Comparison of ENCODE assay signal across 17 cellular contexts in genomic region chr3:140219161-140219745, GRCh38.
"Had no signal": no experiment of that assay in that cellular context is flagged by ENCODE, and none has a peak within 500 bp of the region (broad histone marks: within the 10 kb centered on the region; RNA-seq: fewer than 3 reads in every experiment).

No MANE protein-coding gene starts in this region.

- DNase-seq: activated B cell treated with CpG ODN at 0.5 μM for 24 hours; activated CD4-positive, alpha-beta memory T cell treated with anti-CD3 and anti-CD28 coated beads for 36 hours; activated CD4-positive, alpha-beta T cell treated with anti-CD3 and anti-CD28 coated beads for 4 hours; activated naive CD4-positive, alpha-beta T cell; activated naive CD8-positive, alpha-beta T cell treated with anti-CD3 and anti-CD28 coated beads for 36 hours; amniotic stem cell; effector memory CD4-positive, alpha-beta T cell; esophagus squamous epithelium; immature natural killer cell; occipital lobe; posterior cingulate gyrus had no signal

- H3K4me3 ChIP-seq: cardiac muscle cell, esophagus squamous epithelium, right atrium auricular region, tibial nerve had no signal

- H3K27me3 Mint-ChIP-seq: activated CD4-positive, alpha-beta memory T cell treated with anti-CD3 and anti-CD28 coated beads for 36 hours; dendritic cell treated with granulocyte-macrophage colony-stimulating factor and Interleukin-4, amounts not matched to agents 40 ng/mL and 50 ng/mL, for 4 days had no signal

- H3K9me3 Mint-ChIP-seq: activated B cell treated with CpG ODN at 0.5 μM for 24 hours; activated CD4-positive, alpha-beta memory T cell treated with anti-CD3 and anti-CD28 coated beads for 36 hours; activated naive CD8-positive, alpha-beta T cell treated with anti-CD3 and anti-CD28 coated beads for 36 hours; dendritic cell treated with granulocyte-macrophage colony-stimulating factor and Interleukin-4, amounts not matched to agents 40 ng/mL and 50 ng/mL, for 4 days; immature natural killer cell; natural killer cell treated with Interleukin-12 subunit alpha and Interleukin-12 subunit beta and Interleukin-15 and Interleukin-18, amount 100 ng/mL, for 72 hours had no signal

- H3K36me3 ChIP-seq: cardiac muscle cell, esophagus squamous epithelium, right atrium auricular region, tibial nerve had no signal

- H3K4me1 Mint-ChIP-seq: activated B cell treated with CpG ODN at 0.5 μM for 24 hours; activated naive CD8-positive, alpha-beta T cell treated with anti-CD3 and anti-CD28 coated beads for 36 hours; immature natural killer cell had no signal

- H3K27me3 ChIP-seq: cardiac muscle cell, esophagus squamous epithelium, right atrium auricular region, tibial nerve had no signal

- H3K27ac ChIP-seq: cardiac muscle cell, esophagus squamous epithelium, right atrium auricular region, tibial nerve had no signal

- H3K4me3 Mint-ChIP-seq: activated B cell treated with CpG ODN at 0.5 μM for 24 hours; activated CD4-positive, alpha-beta memory T cell treated with anti-CD3 and anti-CD28 coated beads for 36 hours; activated naive CD8-positive, alpha-beta T cell treated with anti-CD3 and anti-CD28 coated beads for 36 hours; dendritic cell treated with granulocyte-macrophage colony-stimulating factor and Interleukin-4, amounts not matched to agents 40 ng/mL and 50 ng/mL, for 4 days; immature natural killer cell; natural killer cell treated with Interleukin-12 subunit alpha and Interleukin-12 subunit beta and Interleukin-15 and Interleukin-18, amount 100 ng/mL, for 72 hours; stimulated activated naive CD8-positive, alpha-beta T cell treated with anti-CD3 and anti-CD28 coated beads, Interleukin-15, Interleukin-2, amounts not matched to agents 100 ng/mL and 50 ng/mL, for 24 hours had no signal

- H3K27ac Mint-ChIP-seq: activated B cell treated with CpG ODN at 0.5 μM for 24 hours; activated CD4-positive, alpha-beta memory T cell treated with anti-CD3 and anti-CD28 coated beads for 36 hours; activated naive CD8-positive, alpha-beta T cell treated with anti-CD3 and anti-CD28 coated beads for 36 hours; dendritic cell treated with granulocyte-macrophage colony-stimulating factor and Interleukin-4, amounts not matched to agents 40 ng/mL and 50 ng/mL, for 4 days; immature natural killer cell; natural killer cell treated with Interleukin-12 subunit alpha and Interleukin-12 subunit beta and Interleukin-15 and Interleukin-18, amount 100 ng/mL, for 72 hours; stimulated activated naive CD8-positive, alpha-beta T cell treated with anti-CD3 and anti-CD28 coated beads, Interleukin-15, Interleukin-2, amounts not matched to agents 100 ng/mL and 50 ng/mL, for 24 hours had no signal

- H3K4me1 ChIP-seq: esophagus squamous epithelium, right atrium auricular region, tibial nerve had no signal

- H3K9me3 ChIP-seq: esophagus squamous epithelium, right atrium auricular region, tibial nerve had no signal

- H3K36me3 Mint-ChIP-seq: activated CD4-positive, alpha-beta memory T cell treated with anti-CD3 and anti-CD28 coated beads for 36 hours; activated naive CD8-positive, alpha-beta T cell treated with anti-CD3 and anti-CD28 coated beads for 36 hours; immature natural killer cell; natural killer cell treated with Interleukin-12 subunit alpha and Interleukin-12 subunit beta and Interleukin-15 and Interleukin-18, amount 100 ng/mL, for 72 hours had no signal
